In the genomic region with DNA sequence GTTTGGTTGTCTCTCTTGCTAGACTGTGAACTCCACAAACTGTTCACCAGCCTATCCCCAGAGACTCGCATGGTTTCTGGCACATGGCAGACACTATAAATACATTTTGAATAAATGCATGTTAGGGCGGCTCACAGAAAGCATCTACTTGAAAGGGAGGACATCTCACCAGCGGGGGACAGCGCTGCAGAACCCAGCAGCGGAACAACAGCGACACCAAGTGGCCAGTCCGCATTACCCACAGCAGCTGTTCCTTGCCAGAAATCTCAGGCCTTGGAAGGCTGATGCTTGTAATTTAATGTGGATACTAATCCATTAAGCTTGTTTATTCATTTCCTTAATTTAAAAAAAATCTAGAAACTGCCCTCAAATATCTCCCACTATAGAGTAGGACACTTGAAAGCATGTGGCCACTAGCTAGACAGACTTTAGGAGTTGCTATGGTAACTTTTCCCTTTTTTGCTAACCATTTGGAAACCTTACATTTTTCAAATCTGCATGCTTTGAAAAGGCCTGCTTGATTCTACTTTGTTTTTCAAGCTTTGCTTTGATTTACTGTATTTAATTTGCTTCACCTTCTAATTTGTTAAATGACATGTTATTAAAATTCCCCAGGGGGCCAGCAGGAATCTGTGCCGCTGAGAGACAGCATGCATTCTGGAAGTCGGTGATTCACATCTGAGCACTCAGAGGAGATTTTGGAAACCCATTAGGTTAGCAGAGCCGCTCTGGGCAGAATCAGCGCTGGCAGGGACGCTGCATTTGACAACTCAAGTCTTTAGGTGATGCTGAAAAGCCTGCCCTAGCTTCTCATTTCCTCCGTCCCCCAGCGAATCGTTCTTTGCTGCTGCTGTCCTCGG, we compare ENCODE assay signal across 8 cellular contexts.
DNase-seq lines count a peak whose midpoint lies in the region; ATAC-seq and TF ChIP-seq lines count a peak whose summit lies in the region.

No MANE protein-coding gene starts in this region.

- H3K27me3 ChIP-seq in right cardiac atrium (ENCODE audit: control insufficient read depth, insufficient read depth), result no peaks in the 10 kb centered on the region
- H3K27me3 ChIP-seq in gastrocnemius medialis, result peaks cover 0 to 9% (median 3%) of the 10 kb centered on the region in 3 donors

- H3K27ac ChIP-seq in HEK293 (ENCODE audit: extremely low read depth, low read depth, low read length), result no peak overlapping the region
- H3K27ac ChIP-seq in right cardiac atrium (ENCODE audit: low read length), result no peak overlapping the region
- H3K27ac ChIP-seq in gastrocnemius medialis, result no peak overlapping the region

- H3K4me3 ChIP-seq in HEK293 (ENCODE audit: low read depth, low read length) (no peak overlapping the region), right cardiac atrium (ENCODE audit: low read length) (no peak overlapping the region), gastrocnemius medialis (no peak overlapping the region)

- ATAC-seq in right cardiac atrium (peak; percentile 83 to 88), gastrocnemius medialis (peak; percentile 66 to 69), GM21515 (IDR thresholded peaks at IDR 0.05; ENCODE audit: unreplicated experiment) (no peak)

- no peaks in the 10 kb centered on the region for H3K9me3 ChIP-seq in HEK293 (ENCODE audit: control insufficient read depth, insufficient read depth, low read depth, low read length)
- no peaks in the 10 kb centered on the region for H3K9me3 ChIP-seq in right cardiac atrium (ENCODE audit: control insufficient read depth, low read length)
- H3K9me3 ChIP-seq in gastrocnemius medialis, result no peaks in the 10 kb centered on the region

- 32% methylated on average over 16 of the region's 16 CpGs for WGBS in right cardiac atrium

- CTCF ChIA-PET in HEK293 (lab: Yijun Ruan, JAX), result interaction anchor here (0.6 to 2.5 kb wide), 49 partner anchors 8 to 851 kb away, joined by 3 to 29 read pairs (median 4); partner anchors contain the start of genes GNG5, PRKACB and SPATA1

- no peak for TF ChIP-seq POLR2A in gastrocnemius medialis (IDR thresholded peaks at IDR 0.05)

- TF ChIP-seq CTCF in HEK293 (tag by site-specific recombination; IDR thresholded peaks at IDR 0.05), result peak; percentile 91
- peak; percentile 62 to 88 (median 75) for TF ChIP-seq CTCF in gastrocnemius medialis (IDR thresholded peaks at IDR 0.05 in 4 of 5, conservative IDR thresholded peaks at IDR 0.05 in 1 of 5)

- intact Hi-C loops in right cardiac atrium (cut with DNase I), result loop anchor here in 1 of 4 donors (10.0 kb wide), 1 partner anchor 89 kb away; no protein-coding TSS in a partner anchor
- intact Hi-C loops in gastrocnemius medialis (cut with DNase I; ENCODE audit: low total_unique reads), result loop anchor here (10.0 kb wide), 1 partner anchor 129 kb away; no protein-coding TSS in a partner anchor

- H3K4me1 ChIP-seq in HEK293 (ENCODE audit: control insufficient read depth, insufficient read depth, low read length) (no peaks in the 10 kb centered on the region), right cardiac atrium (ENCODE audit: control insufficient read depth, insufficient read depth, low read length) (no peaks in the 10 kb centered on the region), gastrocnemius medialis (no peaks in the 10 kb centered on the region)

- POLR2A ChIA-PET in HEK293 (lab: Yijun Ruan, JAX), result no interaction called here

- peak; percentile 83 for DNase-seq in GM03348 (ENCODE audit: low spot score)
- peak; percentile 85 for DNase-seq in NCI-H1105 treated with DMSO at 0.1 percent for 48 hours (lab: John Stamatoyannopoulos, UW)
- DNase-seq in T-helper 2 cell, result peak; percentile 33 to 82 (median 51)
- peak; percentile 42 for DNase-seq in amniotic stem cell (lab: John Stamatoyannopoulos, UW)
- peak; percentile 62 to 88 (median 79) for DNase-seq in right cardiac atrium
- DNase-seq in gastrocnemius medialis, result peak; percentile 17 to 31

- in situ Hi-C loops in gastrocnemius medialis (cut with MboI; ENCODE audit: low sequenced_read_pairs in 4 of 4), result loop anchor here (25.0 kb wide), 4 partner anchors 316 to 841 kb away; partner anchors contain the start of gene PRKACB (in 3 of the 4)

- H3K36me3 ChIP-seq in HEK293 (ENCODE audit: control insufficient read depth in 2 of 2, insufficient read depth in 1 of 2, low read length in 2 of 2) (no peaks in the 10 kb centered on the region), gastrocnemius medialis (no peaks in the 10 kb centered on the region)

TF ChIP-seq in HEK293, 187 proteins besides CTCF, POLR2A, EP300 and RAD21:
- TF ChIP-seq GLI4 (tag by site-specific recombination; IDR thresholded peaks at IDR 0.05) (no peak), ZNF660 (tag by site-specific recombination; IDR thresholded peaks at IDR 0.05) (0 out of 2 replicates have a peak, but pooled peaks have one; percentile 52), WT1 (tag by site-specific recombination; IDR thresholded peaks at IDR 0.05) (0 out of 2 replicates have a peak, but pooled peaks have one; percentile 14), ZFP3 (tag by site-specific recombination; IDR thresholded peaks at IDR 0.05; ENCODE audit: low read depth) (no peak), ZNF561 (tag by site-specific recombination; IDR thresholded peaks at IDR 0.05; ENCODE audit: borderline replicate concordance) (0 out of 2 replicates have a peak, but pooled peaks have one; percentile 53), ZFP37 (tag by site-specific recombination; IDR thresholded peaks at IDR 0.05) (0 out of 2 replicates have a peak, but pooled peaks have one; percentile 39), ZNF654 (tag by site-specific recombination; IDR thresholded peaks at IDR 0.05; ENCODE audit: low read depth) (peak; percentile 98), ZNF626 (tag by site-specific recombination; IDR thresholded peaks at IDR 0.05) (no peak), ZSCAN30 (tag by site-specific recombination; IDR thresholded peaks at IDR 0.05) (peak; percentile 75), ZNF2 (tag by site-specific recombination; IDR thresholded peaks at IDR 0.05) (peak; percentile 97), ZNF501 (tag by site-specific recombination; IDR thresholded peaks at IDR 0.05) (peak; percentile 21; the same call in 1 of the 2 replicates), KLF9 (tag by site-specific recombination; IDR thresholded peaks at IDR 0.05; ENCODE audit: low read depth) (no peak), SP7 (tag by site-specific recombination; IDR thresholded peaks at IDR 0.05) (0 out of 2 replicates have a peak, but pooled peaks have one; percentile 26)
- TF ChIP-seq, protein P1, sequence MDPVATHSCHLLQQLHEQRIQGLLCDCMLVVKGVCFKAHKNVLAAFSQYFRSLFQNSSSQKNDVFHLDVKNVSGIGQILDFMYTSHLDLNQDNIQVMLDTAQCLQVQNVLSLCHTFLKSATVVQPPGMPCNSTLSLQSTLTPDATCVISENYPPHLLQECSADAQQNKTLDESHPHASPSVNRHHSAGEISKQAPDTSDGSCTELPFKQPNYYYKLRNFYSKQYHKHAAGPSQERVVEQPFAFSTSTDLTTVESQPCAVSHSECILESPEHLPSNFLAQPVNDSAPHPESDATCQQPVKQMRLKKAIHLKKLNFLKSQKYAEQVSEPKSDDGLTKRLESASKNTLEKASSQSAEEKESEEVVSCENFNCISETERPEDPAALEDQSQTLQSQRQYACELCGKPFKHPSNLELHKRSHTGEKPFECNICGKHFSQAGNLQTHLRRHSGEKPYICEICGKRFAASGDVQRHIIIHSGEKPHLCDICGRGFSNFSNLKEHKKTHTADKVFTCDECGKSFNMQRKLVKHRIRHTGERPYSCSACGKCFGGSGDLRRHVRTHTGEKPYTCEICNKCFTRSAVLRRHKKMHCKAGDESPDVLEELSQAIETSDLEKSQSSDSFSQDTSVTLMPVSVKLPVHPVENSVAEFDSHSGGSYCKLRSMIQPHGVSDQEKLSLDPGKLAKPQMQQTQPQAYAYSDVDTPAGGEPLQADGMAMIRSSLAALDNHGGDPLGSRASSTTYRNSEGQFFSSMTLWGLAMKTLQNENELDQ (tag by site-specific recombination; IDR thresholded peaks at IDR 0.05; ENCODE audit: low read depth), result no peak
- TF ChIP-seq, protein P2, sequence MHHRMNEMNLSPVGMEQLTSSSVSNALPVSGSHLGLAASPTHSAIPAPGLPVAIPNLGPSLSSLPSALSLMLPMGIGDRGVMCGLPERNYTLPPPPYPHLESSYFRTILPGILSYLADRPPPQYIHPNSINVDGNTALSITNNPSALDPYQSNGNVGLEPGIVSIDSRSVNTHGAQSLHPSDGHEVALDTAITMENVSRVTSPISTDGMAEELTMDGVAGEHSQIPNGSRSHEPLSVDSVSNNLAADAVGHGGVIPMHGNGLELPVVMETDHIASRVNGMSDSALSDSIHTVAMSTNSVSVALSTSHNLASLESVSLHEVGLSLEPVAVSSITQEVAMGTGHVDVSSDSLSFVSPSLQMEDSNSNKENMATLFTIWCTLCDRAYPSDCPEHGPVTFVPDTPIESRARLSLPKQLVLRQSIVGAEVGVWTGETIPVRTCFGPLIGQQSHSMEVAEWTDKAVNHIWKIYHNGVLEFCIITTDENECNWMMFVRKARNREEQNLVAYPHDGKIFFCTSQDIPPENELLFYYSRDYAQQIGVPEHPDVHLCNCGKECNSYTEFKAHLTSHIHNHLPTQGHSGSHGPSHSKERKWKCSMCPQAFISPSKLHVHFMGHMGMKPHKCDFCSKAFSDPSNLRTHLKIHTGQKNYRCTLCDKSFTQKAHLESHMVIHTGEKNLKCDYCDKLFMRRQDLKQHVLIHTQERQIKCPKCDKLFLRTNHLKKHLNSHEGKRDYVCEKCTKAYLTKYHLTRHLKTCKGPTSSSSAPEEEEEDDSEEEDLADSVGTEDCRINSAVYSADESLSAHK (tag by site-specific recombination; IDR thresholded peaks at IDR 0.05), result no peak

Comparison
In these comparisons a context has a peak if more than half of its experiments do, and no peak if none do; other contexts are left out.
1. DNase-seq: peak in every context shown above with its lines; median percentile 85 in NCI-H1105 treated with DMSO at 0.1 percent for 48 hours; 83 in GM03348; 79 in right cardiac atrium; 51 in T-helper 2 cell; 42 in amniotic stem cell; 24 in gastrocnemius medialis.